20 cellular contexts compared by ENCODE assay signal in genomic region chr7:92841192-92841591, GRCh38. TPM values are rescaled to one million over a fixed set of nuclear protein-coding genes. Genes with fewer than 3 reads are reported as not detected.
DNase-seq lines count a peak whose midpoint lies in the region; ATAC-seq, FAIRE-seq and TF ChIP-seq lines count a peak whose summit lies in the region.
"Had no signal": no experiment of that assay in that cellular context is flagged by ENCODE, and none has a peak within 500 bp of the region (broad histone marks: within the 10 kb centered on the region; RNA-seq: fewer than 3 reads in every experiment).

No MANE protein-coding gene starts in this region.

- H2AFZ ChIP-seq in astrocyte (ENCODE audit: low read depth, low read length) (no peak overlapping the region), OCI-LY7 (ENCODE audit: low read length) (no peak overlapping the region)

- H3K9me2 ChIP-seq in OCI-LY7 (ENCODE audit: insufficient read depth, low read length): no peaks in the 10 kb centered on the region
- H3K9me2 ChIP-seq: SK-N-SH had no signal

- H3K4me1 ChIP-seq in astrocyte (ENCODE audit: insufficient read depth, low read length): peaks cover 4% of the 10 kb centered on the region
- peaks cover 7% of the 10 kb centered on the region for H3K4me1 ChIP-seq in OCI-LY7 (ENCODE audit: insufficient read depth, low read length, poor library complexity, severe bottlenecking)

- H3K9me3 Mint-ChIP-seq in astrocyte (ENCODE audit: unreplicated experiment) (no peaks in the 10 kb centered on the region), neural crest cell (no peaks in the 10 kb centered on the region)
- no peaks in the 10 kb centered on the region for H3K9me3 Mint-ChIP-seq in activated CD4-positive, alpha-beta memory T cell treated with anti-CD3 and anti-CD28 coated beads, Interleukin-2, amount 10 ng/mL, durations not matched to agents 7 days and 5 days

- H4K20me1 ChIP-seq in astrocyte (ENCODE audit: insufficient read depth, low read length): no peaks in the 10 kb centered on the region
- H4K20me1 ChIP-seq in OCI-LY7 (ENCODE audit: insufficient read depth, low read length): no peaks in the 10 kb centered on the region

- H3K4me3 Mint-ChIP-seq in astrocyte (ENCODE audit: unreplicated experiment): no peak overlapping the region
- peak overlapping the region; percentile 36 for H3K4me3 Mint-ChIP-seq in neural crest cell
- no peak overlapping the region for H3K4me3 Mint-ChIP-seq in activated CD4-positive, alpha-beta memory T cell treated with anti-CD3 and anti-CD28 coated beads, Interleukin-2, amount 10 ng/mL, durations not matched to agents 7 days and 5 days

- H3K27me3 ChIP-seq in astrocyte (ENCODE audit: insufficient read depth, low read length): no peaks in the 10 kb centered on the region

- DNase-seq in ELR (ENCODE audit: low read depth): peak; percentile 30
- DNase-seq in HT1080 (ENCODE audit: low read depth): peak; percentile 17
- DNase-seq in astrocyte (ENCODE audit: low read depth): no peak
- no peak for DNase-seq in neural crest cell (ENCODE audit: low read depth, low spot score)
- no peak for DNase-seq in OCI-LY7 (ENCODE audit: low spot score)
- DNase-seq in activated CD4-positive, alpha-beta memory T cell treated with anti-CD3 and anti-CD28 coated beads, Interleukin-2, amount 10 ng/mL, durations not matched to agents 7 days and 5 days: no peak
- DNase-seq in cerebellum (ENCODE audit: low spot score): no peak
- DNase-seq: AML-193; Calu3; GF-D8; NCI-H1092; NCI-H2107; NCI-H345; NCI-H69; NK-92 treated with Interleukin-12 subunit alpha and Interleukin-12 subunit beta, amount 100 ng/mL, for 24 hours; SK-N-SH had no signal

- no peak for FAIRE-seq in astrocyte (lab: Jason Lieb, UNC)
- FAIRE-seq: H1 had no signal

- no peaks in the 10 kb centered on the region for H3K36me3 Mint-ChIP-seq in astrocyte (ENCODE audit: low read depth, unreplicated experiment)
- no peaks in the 10 kb centered on the region for H3K36me3 Mint-ChIP-seq in neural crest cell (ENCODE audit: low read depth)
- no peaks in the 10 kb centered on the region for H3K36me3 Mint-ChIP-seq in activated CD4-positive, alpha-beta memory T cell treated with anti-CD3 and anti-CD28 coated beads, Interleukin-2, amount 10 ng/mL, durations not matched to agents 7 days and 5 days (ENCODE audit: low read depth)

- H3K9me3 ChIP-seq in astrocyte (ENCODE audit: insufficient read depth, low read depth, low read length) (no peaks in the 10 kb centered on the region), OCI-LY7 (ENCODE audit: low read length) (no peaks in the 10 kb centered on the region)
- H3K9me3 ChIP-seq: SK-N-SH had no signal

- H3K4me1 Mint-ChIP-seq in astrocyte (ENCODE audit: low read depth, unreplicated experiment) (peaks cover 26% of the 10 kb centered on the region), neural crest cell (peaks cover 11% of the 10 kb centered on the region)
- peaks cover 15% of the 10 kb centered on the region for H3K4me1 Mint-ChIP-seq in activated CD4-positive, alpha-beta memory T cell treated with anti-CD3 and anti-CD28 coated beads, Interleukin-2, amount 10 ng/mL, durations not matched to agents 7 days and 5 days

- H3K27ac ChIP-seq in astrocyte (ENCODE audit: low read depth, low read length): peak overlapping the region; percentile 46
- no peak overlapping the region for H3K27ac ChIP-seq in OCI-LY7 (ENCODE audit: low read depth, low read length, poor library complexity, severe bottlenecking)

- H3K27me3 Mint-ChIP-seq in astrocyte (ENCODE audit: low read depth, unreplicated experiment) (no peaks in the 10 kb centered on the region), neural crest cell (ENCODE audit: low read depth) (peaks cover 56% of the 10 kb centered on the region)
- H3K27me3 Mint-ChIP-seq in activated CD4-positive, alpha-beta memory T cell treated with anti-CD3 and anti-CD28 coated beads, Interleukin-2, amount 10 ng/mL, durations not matched to agents 7 days and 5 days: peaks cover 34% of the 10 kb centered on the region

- H3K4me2 ChIP-seq in astrocyte (ENCODE audit: low read length): peak overlapping the region; percentile 26
- no peak overlapping the region for H3K4me2 ChIP-seq in OCI-LY7 (ENCODE audit: low read length)
- H3K4me2 ChIP-seq: SK-N-SH had no signal

- POLR2A ChIA-PET in OCI-LY7 (lab: Charles Lee): interaction anchor here (0.6 kb wide), 1 partner anchor 247 kb away, joined by 5 read pairs; no protein-coding TSS in a partner anchor
- POLR2A ChIA-PET in activated CD4-positive, alpha-beta memory T cell treated with anti-CD3 and anti-CD28 coated beads, Interleukin-2, amount 10 ng/mL, durations not matched to agents 7 days and 5 days (lab: Charles Lee): no interaction called here

- no TSS peak for BruUV-seq in OCI-LY7 (replicated peaks; lab: Mats Ljungman, UMichigan)

- CTCF ChIA-PET in OCI-LY7 (lab: Charles Lee; ENCODE audit: unreplicated experiment): no interaction called here
- CTCF ChIA-PET in activated CD4-positive, alpha-beta memory T cell treated with anti-CD3 and anti-CD28 coated beads, Interleukin-2, amount 10 ng/mL, durations not matched to agents 7 days and 5 days (lab: Charles Lee): no interaction called here

- H3K27ac Mint-ChIP-seq in astrocyte (ENCODE audit: unreplicated experiment) (no peak overlapping the region), neural crest cell (ENCODE audit: unreplicated experiment) (no peak overlapping the region)
- no peak overlapping the region for H3K27ac Mint-ChIP-seq in activated CD4-positive, alpha-beta memory T cell treated with anti-CD3 and anti-CD28 coated beads, Interleukin-2, amount 10 ng/mL, durations not matched to agents 7 days and 5 days

- H3K79me2 ChIP-seq in astrocyte (ENCODE audit: insufficient read depth, low read length) (peaks cover 4% of the 10 kb centered on the region), OCI-LY7 (ENCODE audit: insufficient read depth, low read depth, low read length) (no peaks in the 10 kb centered on the region)

- TF ChIP-seq CTCF in astrocyte (IDR thresholded peaks at IDR 0.05; ENCODE audit: insufficient read depth, low read depth, low read length) (no peak), neural crest cell (conservative IDR thresholded peaks at IDR 0.05) (no peak), OCI-LY7 (conservative IDR thresholded peaks at IDR 0.05; ENCODE audit: low read length) (no peak)

- H3K9ac ChIP-seq in astrocyte (ENCODE audit: low read length): no peak overlapping the region
- H3K9ac ChIP-seq: SK-N-SH had no signal

- H3K36me3 ChIP-seq in astrocyte (ENCODE audit: insufficient read depth, low read length) (no peaks in the 10 kb centered on the region), OCI-LY7 (ENCODE audit: insufficient read depth, low read length) (no peaks in the 10 kb centered on the region)

- intact Hi-C loops in OCI-LY7 (cut with micrococcal nuclease; ENCODE audit: unreplicated experiment): no loop called here

- H3K4me3 ChIP-seq in astrocyte (ENCODE audit: insufficient read depth, low read depth, low read length) (no peak overlapping the region), OCI-LY7 (ENCODE audit: low read depth, low read length, poor library complexity, severe bottlenecking) (no peak overlapping the region)

- no peak for ATAC-seq in HG03354 (IDR thresholded peaks at IDR 0.05; ENCODE audit: poor library complexity, severe bottlenecking, unreplicated experiment)
- ATAC-seq: Panc1, Right ventricle myocardium inferior had no signal

RNA-seq across cellular contexts. Expression of gene CDK6, which starts 4.8 kb away (rescaled TPM):
- 66.4 and 73.4 TPM in 2 replicates for total RNA-seq in HT1080 (2014; rRNA removed; shearing (Covaris generic))
- 35.1 and 52.8 TPM in 2 replicates for polyA plus RNA-seq in HT1080 (2015; cell fraction: cytosol; rRNA removed)
- 53.4 and 54.3 TPM in 2 replicates for polyA plus RNA-seq in HT1080 (2015; cell fraction: nucleus; rRNA removed)
- total RNA-seq in astrocyte: 140 and 160 TPM in 2 replicates
- total RNA-seq in neural crest cell: 40.0 and 42.9 TPM in 2 replicates
- total RNA-seq in OCI-LY7 (2014; rRNA removed; shearing (Covaris generic)): 43.6 and 44.1 TPM in 2 replicates
- total RNA-seq in OCI-LY7 (2022): 35.5 and 45.4 TPM in 2 replicates
- total RNA-seq in activated CD4-positive, alpha-beta memory T cell treated with anti-CD3 and anti-CD28 coated beads, Interleukin-2, amount 10 ng/mL, durations not matched to agents 7 days and 5 days: 100 to 1,000 TPM; 105 TPM
- 81.6 TPM for total RNA-seq in cerebellum

Comparison
In these comparisons a context has a peak if more than half of its experiments do, and no peak if none do; other contexts are left out.
1. DNase-seq: peak in ELR (single experiment) and HT1080 (single experiment); none in astrocyte (single experiment), neural crest cell (single experiment), OCI-LY7 (single experiment), activated CD4-positive, alpha-beta memory T cell treated with anti-CD3 and anti-CD28 coated beads, Interleukin-2, amount 10 ng/mL, durations not matched to agents 7 days and 5 days (single experiment) and cerebellum (single experiment).